Comparison of ENCODE assay signal across 1 cellular context in the genomic region with DNA sequence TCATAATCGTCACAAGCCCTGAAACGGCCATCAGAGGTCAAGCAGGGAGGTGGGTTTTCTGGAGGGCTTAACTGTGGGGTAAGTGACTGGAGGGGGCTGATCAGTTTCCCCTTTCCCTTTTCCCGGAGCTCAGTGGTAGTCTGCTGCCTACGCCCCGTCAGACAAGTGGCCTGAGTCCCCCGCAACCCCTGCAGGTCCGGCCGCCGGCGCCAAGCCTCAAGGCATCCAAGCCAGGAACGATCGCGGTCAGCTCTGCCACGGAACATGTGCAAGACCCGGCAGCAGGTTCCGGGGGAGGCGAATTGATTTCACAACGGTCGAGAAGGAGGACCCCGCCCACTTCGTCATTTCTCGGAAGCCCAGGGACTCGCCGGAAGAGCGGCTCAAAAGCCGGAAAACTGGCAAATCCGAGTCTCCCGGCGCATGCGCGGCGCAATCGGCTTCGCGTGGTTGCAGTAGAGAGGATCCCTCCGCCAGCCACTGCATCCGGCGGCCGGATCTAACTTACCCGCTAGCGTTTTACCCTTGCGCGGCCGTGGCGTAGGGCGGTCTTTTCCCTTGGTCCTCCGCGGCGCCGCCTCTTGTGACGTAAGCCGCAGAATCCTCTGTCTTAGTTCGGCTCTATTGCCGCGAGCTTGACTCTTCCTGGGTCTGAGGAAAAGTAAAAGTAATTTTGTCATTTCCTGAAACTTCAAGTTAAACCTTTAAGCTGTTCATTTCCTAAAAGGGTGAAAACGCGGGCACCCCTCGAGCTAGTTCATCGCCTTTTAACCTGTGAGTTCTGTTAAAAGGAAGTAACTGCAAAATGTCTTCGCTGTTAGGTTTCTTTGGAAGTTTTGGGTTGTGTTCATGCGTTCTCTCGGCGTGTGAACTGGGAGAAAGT.
TF ChIP-seq lines count a peak whose summit lies in the region.

No MANE protein-coding gene starts in this region.

TF ChIP-seq in WTC11, 78 proteins besides CTCF, POLR2A, EP300 and RAD21 (continued from another document and continues in another):
- TF ChIP-seq, protein P1, sequence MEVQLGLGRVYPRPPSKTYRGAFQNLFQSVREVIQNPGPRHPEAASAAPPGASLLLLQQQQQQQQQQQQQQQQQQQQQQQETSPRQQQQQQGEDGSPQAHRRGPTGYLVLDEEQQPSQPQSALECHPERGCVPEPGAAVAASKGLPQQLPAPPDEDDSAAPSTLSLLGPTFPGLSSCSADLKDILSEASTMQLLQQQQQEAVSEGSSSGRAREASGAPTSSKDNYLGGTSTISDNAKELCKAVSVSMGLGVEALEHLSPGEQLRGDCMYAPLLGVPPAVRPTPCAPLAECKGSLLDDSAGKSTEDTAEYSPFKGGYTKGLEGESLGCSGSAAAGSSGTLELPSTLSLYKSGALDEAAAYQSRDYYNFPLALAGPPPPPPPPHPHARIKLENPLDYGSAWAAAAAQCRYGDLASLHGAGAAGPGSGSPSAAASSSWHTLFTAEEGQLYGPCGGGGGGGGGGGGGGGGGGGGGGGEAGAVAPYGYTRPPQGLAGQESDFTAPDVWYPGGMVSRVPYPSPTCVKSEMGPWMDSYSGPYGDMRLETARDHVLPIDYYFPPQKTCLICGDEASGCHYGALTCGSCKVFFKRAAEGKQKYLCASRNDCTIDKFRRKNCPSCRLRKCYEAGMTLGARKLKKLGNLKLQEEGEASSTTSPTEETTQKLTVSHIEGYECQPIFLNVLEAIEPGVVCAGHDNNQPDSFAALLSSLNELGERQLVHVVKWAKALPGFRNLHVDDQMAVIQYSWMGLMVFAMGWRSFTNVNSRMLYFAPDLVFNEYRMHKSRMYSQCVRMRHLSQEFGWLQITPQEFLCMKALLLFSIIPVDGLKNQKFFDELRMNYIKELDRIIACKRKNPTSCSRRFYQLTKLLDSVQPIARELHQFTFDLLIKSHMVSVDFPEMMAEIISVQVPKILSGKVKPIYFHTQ (CRISPR knock-in tag; IDR thresholded peaks at IDR 0.05) = no peak
- TF ChIP-seq, protein P2, sequence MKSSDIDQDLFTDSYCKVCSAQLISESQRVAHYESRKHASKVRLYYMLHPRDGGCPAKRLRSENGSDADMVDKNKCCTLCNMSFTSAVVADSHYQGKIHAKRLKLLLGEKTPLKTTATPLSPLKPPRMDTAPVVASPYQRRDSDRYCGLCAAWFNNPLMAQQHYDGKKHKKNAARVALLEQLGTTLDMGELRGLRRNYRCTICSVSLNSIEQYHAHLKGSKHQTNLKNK (CRISPR knock-in tag; IDR thresholded peaks at IDR 0.05) = no peak
- TF ChIP-seq GABPB1 (CRISPR knock-in tag; IDR thresholded peaks at IDR 0.05) (peak; percentile 90), ZNF121 (CRISPR knock-in tag; IDR thresholded peaks at IDR 0.05) (no peak), JAZF1 (CRISPR knock-in tag; IDR thresholded peaks at IDR 0.05) (no peak), SMAD3 (CRISPR knock-in tag; IDR thresholded peaks at IDR 0.05; ENCODE audit: borderline replicate concordance) (peak; percentile 95), RELA (CRISPR knock-in tag; IDR thresholded peaks at IDR 0.05; ENCODE audit: borderline replicate concordance) (no peak), SP1 (CRISPR knock-in tag; conservative IDR thresholded peaks at IDR 0.05) (peak; percentile 96), ZNF396 (CRISPR knock-in tag; IDR thresholded peaks at IDR 0.05; ENCODE audit: borderline replicate concordance) (no peak), ZNF416 (CRISPR knock-in tag; IDR thresholded peaks at IDR 0.05) (no peak), CREB1 (CRISPR knock-in tag; IDR thresholded peaks at IDR 0.05) (peak; percentile 89; the same call in 1 of the 2 replicates), TEAD4 (CRISPR knock-in tag; IDR thresholded peaks at IDR 0.05) (no peak), GTF2I (CRISPR knock-in tag; conservative IDR thresholded peaks at IDR 0.05) (no peak), NR2C2 (CRISPR knock-in tag; IDR thresholded peaks at IDR 0.05) (no peak), KAT7 (CRISPR knock-in tag; IDR thresholded peaks at IDR 0.05; ENCODE audit: borderline replicate concordance) (0 out of 2 replicates have a peak, but pooled peaks have one; percentile 79), ZNF138 (CRISPR knock-in tag; conservative IDR thresholded peaks at IDR 0.05) (no peak), ZBTB21 (CRISPR knock-in tag; IDR thresholded peaks at IDR 0.05; ENCODE audit: borderline replicate concordance) (peak; percentile 68), ZNF671 (CRISPR knock-in tag; IDR thresholded peaks at IDR 0.05) (no peak)
- TF ChIP-seq, protein P3, sequence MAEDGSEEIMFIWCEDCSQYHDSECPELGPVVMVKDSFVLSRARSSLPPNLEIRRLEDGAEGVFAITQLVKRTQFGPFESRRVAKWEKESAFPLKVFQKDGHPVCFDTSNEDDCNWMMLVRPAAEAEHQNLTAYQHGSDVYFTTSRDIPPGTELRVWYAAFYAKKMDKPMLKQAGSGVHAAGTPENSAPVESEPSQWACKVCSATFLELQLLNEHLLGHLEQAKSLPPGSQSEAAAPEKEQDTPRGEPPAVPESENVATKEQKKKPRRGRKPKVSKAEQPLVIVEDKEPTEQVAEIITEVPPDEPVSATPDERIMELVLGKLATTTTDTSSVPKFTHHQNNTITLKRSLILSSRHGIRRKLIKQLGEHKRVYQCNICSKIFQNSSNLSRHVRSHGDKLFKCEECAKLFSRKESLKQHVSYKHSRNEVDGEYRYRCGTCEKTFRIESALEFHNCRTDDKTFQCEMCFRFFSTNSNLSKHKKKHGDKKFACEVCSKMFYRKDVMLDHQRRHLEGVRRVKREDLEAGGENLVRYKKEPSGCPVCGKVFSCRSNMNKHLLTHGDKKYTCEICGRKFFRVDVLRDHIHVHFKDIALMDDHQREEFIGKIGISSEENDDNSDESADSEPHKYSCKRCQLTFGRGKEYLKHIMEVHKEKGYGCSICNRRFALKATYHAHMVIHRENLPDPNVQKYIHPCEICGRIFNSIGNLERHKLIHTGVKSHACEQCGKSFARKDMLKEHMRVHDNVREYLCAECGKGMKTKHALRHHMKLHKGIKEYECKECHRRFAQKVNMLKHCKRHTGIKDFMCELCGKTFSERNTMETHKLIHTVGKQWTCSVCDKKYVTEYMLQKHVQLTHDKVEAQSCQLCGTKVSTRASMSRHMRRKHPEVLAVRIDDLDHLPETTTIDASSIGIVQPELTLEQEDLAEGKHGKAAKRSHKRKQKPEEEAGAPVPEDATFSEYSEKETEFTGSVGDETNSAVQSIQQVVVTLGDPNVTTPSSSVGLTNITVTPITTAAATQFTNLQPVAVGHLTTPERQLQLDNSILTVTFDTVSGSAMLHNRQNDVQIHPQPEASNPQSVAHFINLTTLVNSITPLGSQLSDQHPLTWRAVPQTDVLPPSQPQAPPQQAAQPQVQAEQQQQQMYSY (CRISPR knock-in tag; IDR thresholded peaks at IDR 0.05) = peak; percentile 92
- TF ChIP-seq, protein P4, sequence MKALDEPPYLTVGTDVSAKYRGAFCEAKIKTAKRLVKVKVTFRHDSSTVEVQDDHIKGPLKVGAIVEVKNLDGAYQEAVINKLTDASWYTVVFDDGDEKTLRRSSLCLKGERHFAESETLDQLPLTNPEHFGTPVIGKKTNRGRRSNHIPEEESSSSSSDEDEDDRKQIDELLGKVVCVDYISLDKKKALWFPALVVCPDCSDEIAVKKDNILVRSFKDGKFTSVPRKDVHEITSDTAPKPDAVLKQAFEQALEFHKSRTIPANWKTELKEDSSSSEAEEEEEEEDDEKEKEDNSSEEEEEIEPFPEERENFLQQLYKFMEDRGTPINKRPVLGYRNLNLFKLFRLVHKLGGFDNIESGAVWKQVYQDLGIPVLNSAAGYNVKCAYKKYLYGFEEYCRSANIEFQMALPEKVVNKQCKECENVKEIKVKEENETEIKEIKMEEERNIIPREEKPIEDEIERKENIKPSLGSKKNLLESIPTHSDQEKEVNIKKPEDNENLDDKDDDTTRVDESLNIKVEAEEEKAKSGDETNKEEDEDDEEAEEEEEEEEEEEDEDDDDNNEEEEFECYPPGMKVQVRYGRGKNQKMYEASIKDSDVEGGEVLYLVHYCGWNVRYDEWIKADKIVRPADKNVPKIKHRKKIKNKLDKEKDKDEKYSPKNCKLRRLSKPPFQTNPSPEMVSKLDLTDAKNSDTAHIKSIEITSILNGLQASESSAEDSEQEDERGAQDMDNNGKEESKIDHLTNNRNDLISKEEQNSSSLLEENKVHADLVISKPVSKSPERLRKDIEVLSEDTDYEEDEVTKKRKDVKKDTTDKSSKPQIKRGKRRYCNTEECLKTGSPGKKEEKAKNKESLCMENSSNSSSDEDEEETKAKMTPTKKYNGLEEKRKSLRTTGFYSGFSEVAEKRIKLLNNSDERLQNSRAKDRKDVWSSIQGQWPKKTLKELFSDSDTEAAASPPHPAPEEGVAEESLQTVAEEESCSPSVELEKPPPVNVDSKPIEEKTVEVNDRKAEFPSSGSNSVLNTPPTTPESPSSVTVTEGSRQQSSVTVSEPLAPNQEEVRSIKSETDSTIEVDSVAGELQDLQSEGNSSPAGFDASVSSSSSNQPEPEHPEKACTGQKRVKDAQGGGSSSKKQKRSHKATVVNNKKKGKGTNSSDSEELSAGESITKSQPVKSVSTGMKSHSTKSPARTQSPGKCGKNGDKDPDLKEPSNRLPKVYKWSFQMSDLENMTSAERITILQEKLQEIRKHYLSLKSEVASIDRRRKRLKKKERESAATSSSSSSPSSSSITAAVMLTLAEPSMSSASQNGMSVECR (CRISPR knock-in tag; IDR thresholded peaks at IDR 0.05; ENCODE audit: borderline replicate concordance) = peak; percentile 59; the same call in 1 of the 2 replicates
- TF ChIP-seq, protein P5, sequence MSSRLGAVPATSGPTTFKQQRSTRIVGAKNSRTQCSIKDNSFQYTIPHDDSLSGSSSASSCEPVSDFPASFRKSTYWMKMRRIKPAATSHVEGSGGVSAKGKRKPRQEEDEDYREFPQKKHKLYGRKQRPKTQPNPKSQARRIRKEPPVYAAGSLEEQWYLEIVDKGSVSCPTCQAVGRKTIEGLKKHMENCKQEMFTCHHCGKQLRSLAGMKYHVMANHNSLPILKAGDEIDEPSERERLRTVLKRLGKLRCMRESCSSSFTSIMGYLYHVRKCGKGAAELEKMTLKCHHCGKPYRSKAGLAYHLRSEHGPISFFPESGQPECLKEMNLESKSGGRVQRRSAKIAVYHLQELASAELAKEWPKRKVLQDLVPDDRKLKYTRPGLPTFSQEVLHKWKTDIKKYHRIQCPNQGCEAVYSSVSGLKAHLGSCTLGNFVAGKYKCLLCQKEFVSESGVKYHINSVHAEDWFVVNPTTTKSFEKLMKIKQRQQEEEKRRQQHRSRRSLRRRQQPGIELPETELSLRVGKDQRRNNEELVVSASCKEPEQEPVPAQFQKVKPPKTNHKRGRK (CRISPR knock-in tag; IDR thresholded peaks at IDR 0.05; ENCODE audit: borderline replicate concordance) = no peak
- TF ChIP-seq, protein P6, sequence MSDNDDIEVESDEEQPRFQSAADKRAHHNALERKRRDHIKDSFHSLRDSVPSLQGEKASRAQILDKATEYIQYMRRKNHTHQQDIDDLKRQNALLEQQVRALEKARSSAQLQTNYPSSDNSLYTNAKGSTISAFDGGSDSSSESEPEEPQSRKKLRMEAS (CRISPR knock-in tag; IDR thresholded peaks at IDR 0.05) = peak; percentile 97
- TF ChIP-seq, protein P7, sequence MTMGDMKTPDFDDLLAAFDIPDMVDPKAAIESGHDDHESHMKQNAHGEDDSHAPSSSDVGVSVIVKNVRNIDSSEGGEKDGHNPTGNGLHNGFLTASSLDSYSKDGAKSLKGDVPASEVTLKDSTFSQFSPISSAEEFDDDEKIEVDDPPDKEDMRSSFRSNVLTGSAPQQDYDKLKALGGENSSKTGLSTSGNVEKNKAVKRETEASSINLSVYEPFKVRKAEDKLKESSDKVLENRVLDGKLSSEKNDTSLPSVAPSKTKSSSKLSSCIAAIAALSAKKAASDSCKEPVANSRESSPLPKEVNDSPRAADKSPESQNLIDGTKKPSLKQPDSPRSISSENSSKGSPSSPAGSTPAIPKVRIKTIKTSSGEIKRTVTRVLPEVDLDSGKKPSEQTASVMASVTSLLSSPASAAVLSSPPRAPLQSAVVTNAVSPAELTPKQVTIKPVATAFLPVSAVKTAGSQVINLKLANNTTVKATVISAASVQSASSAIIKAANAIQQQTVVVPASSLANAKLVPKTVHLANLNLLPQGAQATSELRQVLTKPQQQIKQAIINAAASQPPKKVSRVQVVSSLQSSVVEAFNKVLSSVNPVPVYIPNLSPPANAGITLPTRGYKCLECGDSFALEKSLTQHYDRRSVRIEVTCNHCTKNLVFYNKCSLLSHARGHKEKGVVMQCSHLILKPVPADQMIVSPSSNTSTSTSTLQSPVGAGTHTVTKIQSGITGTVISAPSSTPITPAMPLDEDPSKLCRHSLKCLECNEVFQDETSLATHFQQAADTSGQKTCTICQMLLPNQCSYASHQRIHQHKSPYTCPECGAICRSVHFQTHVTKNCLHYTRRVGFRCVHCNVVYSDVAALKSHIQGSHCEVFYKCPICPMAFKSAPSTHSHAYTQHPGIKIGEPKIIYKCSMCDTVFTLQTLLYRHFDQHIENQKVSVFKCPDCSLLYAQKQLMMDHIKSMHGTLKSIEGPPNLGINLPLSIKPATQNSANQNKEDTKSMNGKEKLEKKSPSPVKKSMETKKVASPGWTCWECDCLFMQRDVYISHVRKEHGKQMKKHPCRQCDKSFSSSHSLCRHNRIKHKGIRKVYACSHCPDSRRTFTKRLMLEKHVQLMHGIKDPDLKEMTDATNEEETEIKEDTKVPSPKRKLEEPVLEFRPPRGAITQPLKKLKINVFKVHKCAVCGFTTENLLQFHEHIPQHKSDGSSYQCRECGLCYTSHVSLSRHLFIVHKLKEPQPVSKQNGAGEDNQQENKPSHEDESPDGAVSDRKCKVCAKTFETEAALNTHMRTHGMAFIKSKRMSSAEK (CRISPR knock-in tag; IDR thresholded peaks at IDR 0.05; ENCODE audit: borderline replicate concordance) = no peak
- TF ChIP-seq, protein P8, sequence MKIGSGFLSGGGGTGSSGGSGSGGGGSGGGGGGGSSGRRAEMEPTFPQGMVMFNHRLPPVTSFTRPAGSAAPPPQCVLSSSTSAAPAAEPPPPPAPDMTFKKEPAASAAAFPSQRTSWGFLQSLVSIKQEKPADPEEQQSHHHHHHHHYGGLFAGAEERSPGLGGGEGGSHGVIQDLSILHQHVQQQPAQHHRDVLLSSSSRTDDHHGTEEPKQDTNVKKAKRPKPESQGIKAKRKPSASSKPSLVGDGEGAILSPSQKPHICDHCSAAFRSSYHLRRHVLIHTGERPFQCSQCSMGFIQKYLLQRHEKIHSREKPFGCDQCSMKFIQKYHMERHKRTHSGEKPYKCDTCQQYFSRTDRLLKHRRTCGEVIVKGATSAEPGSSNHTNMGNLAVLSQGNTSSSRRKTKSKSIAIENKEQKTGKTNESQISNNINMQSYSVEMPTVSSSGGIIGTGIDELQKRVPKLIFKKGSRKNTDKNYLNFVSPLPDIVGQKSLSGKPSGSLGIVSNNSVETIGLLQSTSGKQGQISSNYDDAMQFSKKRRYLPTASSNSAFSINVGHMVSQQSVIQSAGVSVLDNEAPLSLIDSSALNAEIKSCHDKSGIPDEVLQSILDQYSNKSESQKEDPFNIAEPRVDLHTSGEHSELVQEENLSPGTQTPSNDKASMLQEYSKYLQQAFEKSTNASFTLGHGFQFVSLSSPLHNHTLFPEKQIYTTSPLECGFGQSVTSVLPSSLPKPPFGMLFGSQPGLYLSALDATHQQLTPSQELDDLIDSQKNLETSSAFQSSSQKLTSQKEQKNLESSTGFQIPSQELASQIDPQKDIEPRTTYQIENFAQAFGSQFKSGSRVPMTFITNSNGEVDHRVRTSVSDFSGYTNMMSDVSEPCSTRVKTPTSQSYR (CRISPR knock-in tag; IDR thresholded peaks at IDR 0.05) = peak; percentile 73; the same call in 1 of the 2 replicates
